Comparison of ENCODE assay signal across 1 cellular context in genomic region chr11:10302744-10303557, GRCh38.
TF ChIP-seq lines count a peak whose summit lies in the region.

No MANE protein-coding gene starts in this region.

TF ChIP-seq in HepG2, 621 proteins besides CTCF, POLR2A, EP300 and RAD21 (continued from another document and continues in another):
- TF ChIP-seq, protein P1, sequence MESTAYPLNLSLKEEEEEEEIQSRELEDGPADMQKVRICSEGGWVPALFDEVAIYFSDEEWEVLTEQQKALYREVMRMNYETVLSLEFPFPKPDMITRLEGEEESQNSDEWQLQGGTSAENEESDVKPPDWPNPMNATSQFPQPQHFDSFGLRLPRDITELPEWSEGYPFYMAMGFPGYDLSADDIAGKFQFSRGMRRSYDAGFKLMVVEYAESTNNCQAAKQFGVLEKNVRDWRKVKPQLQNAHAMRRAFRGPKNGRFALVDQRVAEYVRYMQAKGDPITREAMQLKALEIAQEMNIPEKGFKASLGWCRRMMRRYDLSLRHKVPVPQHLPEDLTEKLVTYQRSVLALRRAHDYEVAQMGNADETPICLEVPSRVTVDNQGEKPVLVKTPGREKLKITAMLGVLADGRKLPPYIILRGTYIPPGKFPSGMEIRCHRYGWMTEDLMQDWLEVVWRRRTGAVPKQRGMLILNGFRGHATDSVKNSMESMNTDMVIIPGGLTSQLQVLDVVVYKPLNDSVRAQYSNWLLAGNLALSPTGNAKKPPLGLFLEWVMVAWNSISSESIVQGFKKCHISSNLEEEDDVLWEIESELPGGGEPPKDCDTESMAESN (CRISPR knock-in tag; conservative IDR thresholded peaks at IDR 0.05): no peak; the same call in 1 of the 2 replicates
- no peak for TF ChIP-seq ZNF83 (CRISPR knock-in tag; IDR thresholded peaks at IDR 0.05; ENCODE audit: borderline replicate concordance)
- no peak for TF ChIP-seq CCAR2 (optimal IDR thresholded peaks at IDR 0.05; ENCODE audit: low read depth, low read length)
- TF ChIP-seq ZNF282 (IDR thresholded peaks at IDR 0.05; ENCODE audit: partially characterized antibody): no peak
- no peak for TF ChIP-seq ZSCAN25 (CRISPR knock-in tag; IDR thresholded peaks at IDR 0.05)
- TF ChIP-seq DNMT3B (CRISPR knock-in tag; conservative IDR thresholded peaks at IDR 0.05): no peak
- 0 out of 2 replicates have a peak, but pooled peaks have one; percentile 50 for TF ChIP-seq FOXJ3 (CRISPR knock-in tag; IDR thresholded peaks at IDR 0.05; ENCODE audit: borderline replicate concordance)
- TF ChIP-seq NFATC3 (CRISPR knock-in tag; IDR thresholded peaks at IDR 0.05): no peak
- TF ChIP-seq, protein P2, sequence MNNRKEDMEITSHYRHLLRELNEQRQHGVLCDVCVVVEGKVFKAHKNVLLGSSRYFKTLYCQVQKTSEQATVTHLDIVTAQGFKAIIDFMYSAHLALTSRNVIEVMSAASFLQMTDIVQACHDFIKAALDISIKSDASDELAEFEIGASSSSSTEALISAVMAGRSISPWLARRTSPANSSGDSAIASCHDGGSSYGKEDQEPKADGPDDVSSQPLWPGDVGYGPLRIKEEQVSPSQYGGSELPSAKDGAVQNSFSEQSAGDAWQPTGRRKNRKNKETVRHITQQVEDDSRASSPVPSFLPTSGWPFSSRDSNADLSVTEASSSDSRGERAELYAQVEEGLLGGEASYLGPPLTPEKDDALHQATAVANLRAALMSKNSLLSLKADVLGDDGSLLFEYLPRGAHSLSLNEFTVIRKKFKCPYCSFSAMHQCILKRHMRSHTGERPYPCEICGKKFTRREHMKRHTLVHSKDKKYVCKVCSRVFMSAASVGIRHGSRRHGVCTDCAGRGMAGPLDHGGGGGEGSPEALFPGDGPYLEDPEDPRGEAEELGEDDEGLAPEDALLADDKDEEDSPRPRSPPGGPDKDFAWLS (CRISPR knock-in tag; IDR thresholded peaks at IDR 0.05; ENCODE audit: borderline replicate concordance): no peak
- peak; percentile 88; the same call in 1 of the 2 replicates for TF ChIP-seq IRF1 (CRISPR knock-in tag; IDR thresholded peaks at IDR 0.05; ENCODE audit: low read depth)
- TF ChIP-seq SP140L (CRISPR knock-in tag; IDR thresholded peaks at IDR 0.05; ENCODE audit: borderline replicate concordance): peak; percentile 51; the same call in 1 of the 2 replicates
- no peak for TF ChIP-seq MAZ (IDR thresholded peaks at IDR 0.05; ENCODE audit: borderline replicate concordance, low read depth, low read length)
- TF ChIP-seq MAZ (CRISPR knock-in tag; IDR thresholded peaks at IDR 0.05; ENCODE audit: low read depth): peak; percentile 72
- TF ChIP-seq ZBTB4 (CRISPR knock-in tag; IDR thresholded peaks at IDR 0.05; ENCODE audit: borderline replicate concordance): peak; percentile 86
- TF ChIP-seq ZNF235 (CRISPR knock-in tag; IDR thresholded peaks at IDR 0.05; ENCODE audit: borderline replicate concordance): no peak
- no peak for TF ChIP-seq ZNF883 (CRISPR knock-in tag; IDR thresholded peaks at IDR 0.05; ENCODE audit: not compliant biosample characterization)
- TF ChIP-seq NCOR1 (IDR thresholded peaks at IDR 0.05; ENCODE audit: borderline replicate concordance, low read length): peak; percentile 39; the same call in 1 of the 2 replicates
- TF ChIP-seq ZBTB38 (CRISPR knock-in tag; IDR thresholded peaks at IDR 0.05): no peak; the same call in 1 of the 2 replicates
- TF ChIP-seq ZNF260 (CRISPR knock-in tag; IDR thresholded peaks at IDR 0.05; ENCODE audit: borderline replicate concordance, low read depth): no peak
- no peak for TF ChIP-seq ZNF253 (CRISPR knock-in tag; IDR thresholded peaks at IDR 0.05; ENCODE audit: borderline replicate concordance)
- TF ChIP-seq ZNF576 (CRISPR knock-in tag; IDR thresholded peaks at IDR 0.05): no peak
- TF ChIP-seq SMAD1 (CRISPR knock-in tag; IDR thresholded peaks at IDR 0.05; ENCODE audit: borderline replicate concordance, low read depth): no peak
- peak; percentile 90 for TF ChIP-seq NRL (CRISPR knock-in tag; IDR thresholded peaks at IDR 0.05; ENCODE audit: borderline replicate concordance)
- TF ChIP-seq ZNF678 (CRISPR knock-in tag; IDR thresholded peaks at IDR 0.05): peak; percentile 90; the same call in 1 of the 2 replicates
- TF ChIP-seq POLR2AphosphoS5 (IDR thresholded peaks at IDR 0.05; ENCODE audit: low read depth, low read length): peak; percentile 48; the same call in 1 of the 2 replicates
- TF ChIP-seq HNRNPK (IDR thresholded peaks at IDR 0.05; ENCODE audit: low read depth, low read length, poor library complexity, severe bottlenecking): no peak
- TF ChIP-seq ZNF337 (CRISPR knock-in tag; IDR thresholded peaks at IDR 0.05; ENCODE audit: borderline replicate concordance, low read depth): no peak; the same call in 1 of the 2 replicates
- peak; percentile 51; the same call in 1 of the 2 replicates for TF ChIP-seq ZNF766 (CRISPR knock-in tag; IDR thresholded peaks at IDR 0.05; ENCODE audit: borderline replicate concordance)
- TF ChIP-seq, protein P3, sequence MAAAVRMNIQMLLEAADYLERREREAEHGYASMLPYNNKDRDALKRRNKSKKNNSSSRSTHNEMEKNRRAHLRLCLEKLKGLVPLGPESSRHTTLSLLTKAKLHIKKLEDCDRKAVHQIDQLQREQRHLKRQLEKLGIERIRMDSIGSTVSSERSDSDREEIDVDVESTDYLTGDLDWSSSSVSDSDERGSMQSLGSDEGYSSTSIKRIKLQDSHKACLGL (CRISPR knock-in tag; IDR thresholded peaks at IDR 0.05): no peak
- TF ChIP-seq TRIM22 (IDR thresholded peaks at IDR 0.05): no peak
- TF ChIP-seq, protein P4, sequence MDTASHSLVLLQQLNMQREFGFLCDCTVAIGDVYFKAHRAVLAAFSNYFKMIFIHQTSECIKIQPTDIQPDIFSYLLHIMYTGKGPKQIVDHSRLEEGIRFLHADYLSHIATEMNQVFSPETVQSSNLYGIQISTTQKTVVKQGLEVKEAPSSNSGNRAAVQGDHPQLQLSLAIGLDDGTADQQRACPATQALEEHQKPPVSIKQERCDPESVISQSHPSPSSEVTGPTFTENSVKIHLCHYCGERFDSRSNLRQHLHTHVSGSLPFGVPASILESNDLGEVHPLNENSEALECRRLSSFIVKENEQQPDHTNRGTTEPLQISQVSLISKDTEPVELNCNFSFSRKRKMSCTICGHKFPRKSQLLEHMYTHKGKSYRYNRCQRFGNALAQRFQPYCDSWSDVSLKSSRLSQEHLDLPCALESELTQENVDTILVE (CRISPR knock-in tag; IDR thresholded peaks at IDR 0.05): peak; percentile 54; the same call in 1 of the 2 replicates
- TF ChIP-seq ZNF577 (CRISPR knock-in tag; IDR thresholded peaks at IDR 0.05; ENCODE audit: borderline replicate concordance, low read depth): no peak
- no peak for TF ChIP-seq CREB1 (IDR thresholded peaks at IDR 0.05)
- TF ChIP-seq CREB1 (CRISPR knock-in tag; IDR thresholded peaks at IDR 0.05): no peak
- no peak for TF ChIP-seq FOXA1 (IDR thresholded peaks at IDR 0.05)
- 0 out of 2 replicates have a peak, but pooled peaks have one; percentile 3 for TF ChIP-seq FOXA1 (CRISPR knock-in tag; IDR thresholded peaks at IDR 0.05)
- TF ChIP-seq HNRNPUL1 (IDR thresholded peaks at IDR 0.05; ENCODE audit: low read depth, low read length): no peak
- TF ChIP-seq ZNF34 (CRISPR knock-in tag; IDR thresholded peaks at IDR 0.05; ENCODE audit: borderline replicate concordance): no peak
- peak; percentile 34; the same call in 1 of the 2 replicates for TF ChIP-seq FOXO1 (CRISPR knock-in tag; IDR thresholded peaks at IDR 0.05)
- TF ChIP-seq ZFP41 (CRISPR knock-in tag; IDR thresholded peaks at IDR 0.05; ENCODE audit: borderline replicate concordance): peak; percentile 45; the same call in 1 of the 2 replicates
- peak; percentile 77; the same call in 1 of the 2 replicates for TF ChIP-seq ZNF782 (CRISPR knock-in tag; IDR thresholded peaks at IDR 0.05; ENCODE audit: borderline replicate concordance)
- no peak for TF ChIP-seq FOSL1 (CRISPR knock-in tag; IDR thresholded peaks at IDR 0.05; ENCODE audit: borderline replicate concordance)
- no peak for TF ChIP-seq ZNF547 (CRISPR knock-in tag; IDR thresholded peaks at IDR 0.05)
- no peak for TF ChIP-seq PRPF4 (IDR thresholded peaks at IDR 0.05; ENCODE audit: low read depth, low read length, poor library complexity, severe bottlenecking)
- no peak for TF ChIP-seq HNRNPH1 (optimal IDR thresholded peaks at IDR 0.05; ENCODE audit: low read depth, low read length)
- no peak for TF ChIP-seq ZNF563 (CRISPR knock-in tag; IDR thresholded peaks at IDR 0.05)
- TF ChIP-seq FLYWCH1 (CRISPR knock-in tag; IDR thresholded peaks at IDR 0.05): no peak
- TF ChIP-seq ZFAT (CRISPR knock-in tag; conservative IDR thresholded peaks at IDR 0.05): no peak
- TF ChIP-seq NONO (IDR thresholded peaks at IDR 0.05): no peak
- TF ChIP-seq NONO (CRISPR knock-in tag; conservative IDR thresholded peaks at IDR 0.05): peak; percentile 85
- no peak for TF ChIP-seq SMAD9 (CRISPR knock-in tag; IDR thresholded peaks at IDR 0.05)
- TF ChIP-seq, protein P5, sequence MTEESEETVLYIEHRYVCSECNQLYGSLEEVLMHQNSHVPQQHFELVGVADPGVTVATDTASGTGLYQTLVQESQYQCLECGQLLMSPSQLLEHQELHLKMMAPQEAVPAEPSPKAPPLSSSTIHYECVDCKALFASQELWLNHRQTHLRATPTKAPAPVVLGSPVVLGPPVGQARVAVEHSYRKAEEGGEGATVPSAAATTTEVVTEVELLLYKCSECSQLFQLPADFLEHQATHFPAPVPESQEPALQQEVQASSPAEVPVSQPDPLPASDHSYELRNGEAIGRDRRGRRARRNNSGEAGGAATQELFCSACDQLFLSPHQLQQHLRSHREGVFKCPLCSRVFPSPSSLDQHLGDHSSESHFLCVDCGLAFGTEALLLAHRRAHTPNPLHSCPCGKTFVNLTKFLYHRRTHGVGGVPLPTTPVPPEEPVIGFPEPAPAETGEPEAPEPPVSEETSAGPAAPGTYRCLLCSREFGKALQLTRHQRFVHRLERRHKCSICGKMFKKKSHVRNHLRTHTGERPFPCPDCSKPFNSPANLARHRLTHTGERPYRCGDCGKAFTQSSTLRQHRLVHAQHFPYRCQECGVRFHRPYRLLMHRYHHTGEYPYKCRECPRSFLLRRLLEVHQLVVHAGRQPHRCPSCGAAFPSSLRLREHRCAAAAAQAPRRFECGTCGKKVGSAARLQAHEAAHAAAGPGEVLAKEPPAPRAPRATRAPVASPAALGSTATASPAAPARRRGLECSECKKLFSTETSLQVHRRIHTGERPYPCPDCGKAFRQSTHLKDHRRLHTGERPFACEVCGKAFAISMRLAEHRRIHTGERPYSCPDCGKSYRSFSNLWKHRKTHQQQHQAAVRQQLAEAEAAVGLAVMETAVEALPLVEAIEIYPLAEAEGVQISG (CRISPR knock-in tag; IDR thresholded peaks at IDR 0.05): peak; percentile 62; the same call in 1 of the 2 replicates
